In genomic region chr3:58711871-58712270, GRCh38 we compare ENCODE assay signal across 18 cellular contexts. TPM values are rescaled to one million over a fixed set of nuclear protein-coding genes. Genes with fewer than 3 reads are reported as not detected.
DNase-seq lines count a peak whose midpoint lies in the region; ATAC-seq, FAIRE-seq and TF ChIP-seq lines count a peak whose summit lies in the region.
"Had no signal": no experiment of that assay in that cellular context is flagged by ENCODE, and none has a peak within 500 bp of the region (broad histone marks: within the 10 kb centered on the region; RNA-seq: fewer than 3 reads in every experiment).

No MANE protein-coding gene starts in this region.

- no peak overlapping the region for H3K4me3 Mint-ChIP-seq in natural killer cell
- H3K4me3 Mint-ChIP-seq: CD14-positive monocyte; CD4-positive, alpha-beta memory T cell had no signal

- peaks cover 0 to 2% of the 10 kb centered on the region in 2 donors for H3K9me3 Mint-ChIP-seq in natural killer cell

- no peaks in the 10 kb centered on the region for H3K27me3 Mint-ChIP-seq in natural killer cell (ENCODE audit: low read depth in 2 of 2)

- FAIRE-seq in bronchial epithelial cell (lab: Jason Lieb, UNC) = peak; percentile 62
- FAIRE-seq: A549, H1 had no signal

- no peaks in the 10 kb centered on the region for H3K27me3 ChIP-seq in bronchial epithelial cell (ENCODE audit: control insufficient read depth, insufficient read depth, low read length)
- H3K27me3 ChIP-seq: BLaER1 had no signal

- no peak for ATAC-seq in natural killer cell
- ATAC-seq: A549 had no signal

- H3K36me3 Mint-ChIP-seq in natural killer cell = no peaks in the 10 kb centered on the region
- H3K36me3 Mint-ChIP-seq: CD14-positive monocyte; CD4-positive, alpha-beta memory T cell had no signal

- intact Hi-C loops in natural killer cell (cut with micrococcal nuclease) = no loop called here

- H3K4me1 Mint-ChIP-seq in natural killer cell = no peaks in the 10 kb centered on the region
- H3K4me1 Mint-ChIP-seq: CD14-positive monocyte; CD4-positive, alpha-beta memory T cell had no signal

- H3K4me3 ChIP-seq in bronchial epithelial cell (ENCODE audit: low read depth, low read length) = no peak overlapping the region
- H3K4me3 ChIP-seq: A549, BLaER1, HAP-1 had no signal

- DNase-seq in NCI-H2227 (lab: John Stamatoyannopoulos, UW; ENCODE audit: unreplicated experiment) = peak; percentile 2
- no peak for DNase-seq in NCI-H2227 treated with DMSO at 0.1 percent for 48 hours (lab: John Stamatoyannopoulos, UW)
- peak; percentile 18 for DNase-seq in M059J (ENCODE audit: low read depth)
- no peak for DNase-seq in bronchial epithelial cell (ENCODE audit: low read depth)
- DNase-seq in retina = peak; percentile 61
- no peak for DNase-seq in activated CD4-positive, alpha-beta T cell treated with anti-CD3 and anti-CD28 coated beads, Interleukin-2, amount 50 U/mL, for 48 hours
- DNase-seq in anterior cingulate cortex (lab: John Stamatoyannopoulos, UW) = no peak
- DNase-seq in natural killer cell = no peak
- DNase-seq: Calu3; CD4-positive, alpha-beta memory T cell; DMS79 treated with DMSO at 0.1 percent for 48 hours; GF-D8 had no signal

- H3K36me3 ChIP-seq in bronchial epithelial cell (ENCODE audit: control insufficient read depth, insufficient read depth, low read length) = no peaks in the 10 kb centered on the region
- H3K36me3 ChIP-seq: BLaER1, HAP-1 had no signal

- H3K27ac Mint-ChIP-seq in natural killer cell = no peak overlapping the region
- H3K27ac Mint-ChIP-seq: CD14-positive monocyte; CD4-positive, alpha-beta memory T cell had no signal

- TF ChIP-seq CTCF in bronchial epithelial cell (IDR thresholded peaks at IDR 0.05; ENCODE audit: insufficient read depth, low read length, severe bottlenecking) (no peak), natural killer cell (IDR thresholded peaks at IDR 0.05) (no peak)

RNA-seq across cellular contexts. Expression of gene FAM3D, which starts 45.3 kb away (rescaled TPM):
- not detected in 2 replicates for total RNA-seq in M059J (2014; rRNA removed; shearing (Covaris generic))
- total RNA-seq in bronchial epithelial cell (5.3 and 32.9 TPM in 2 replicates), natural killer cell (not detected)
- total RNA-seq: CD4-positive, alpha-beta memory T cell; H1; HT1080 had no signal

Comparison
In these comparisons a context has a peak if more than half of its experiments do, and no peak if none do; other contexts are left out.
1. DNase-seq: peak in NCI-H2227 (single experiment), M059J (single experiment) and retina (single experiment); none in NCI-H2227 treated with DMSO at 0.1 percent for 48 hours (single experiment), bronchial epithelial cell (single experiment), activated CD4-positive, alpha-beta T cell treated with anti-CD3 and anti-CD28 coated beads, Interleukin-2, amount 50 U/mL, for 48 hours (0 of 2), anterior cingulate cortex (0 of 58) and natural killer cell (single experiment).